In genomic region chr12:106767954-106768501, GRCh38 we compare ENCODE assay signal across 13 cellular contexts. TPM values are rescaled to one million over a fixed set of nuclear protein-coding genes. Genes with fewer than 3 reads are reported as not detected.
DNase-seq lines count a peak whose midpoint lies in the region; ATAC-seq and TF ChIP-seq lines count a peak whose summit lies in the region.
"Had no signal": no experiment of that assay in that cellular context is flagged by ENCODE, and none has a peak within 500 bp of the region (broad histone marks: within the 10 kb centered on the region; RNA-seq: fewer than 3 reads in every experiment).

No MANE protein-coding gene starts in this region.

- H3K4me1 ChIP-seq in SJSA1 (replicated peaks) (peaks cover 30% of the 10 kb centered on the region), fibroblast of lung (ENCODE audit: control insufficient read depth, extremely low read depth, insufficient read depth, low read length) (no peaks in the 10 kb centered on the region), esophagus squamous epithelium (no peaks in the 10 kb centered on the region)

- H3K27ac ChIP-seq in SJSA1 (peak overlapping the region; percentile 88), fibroblast of lung (ENCODE audit: insufficient read depth, low read length) (no peak overlapping the region), esophagus squamous epithelium (no peak overlapping the region)

- no peak for ATAC-seq in GM21576 (IDR thresholded peaks at IDR 0.05; ENCODE audit: unreplicated experiment)
- ATAC-seq: CD8-positive, alpha-beta T cell; naive thymus-derived CD8-positive, alpha-beta T cell had no signal

- H3K79me2 ChIP-seq in fibroblast of lung (ENCODE audit: control insufficient read depth, insufficient read depth, low read length) = no peaks in the 10 kb centered on the region

- H3K4me1 Mint-ChIP-seq in neural crest cell = peaks cover 56% of the 10 kb centered on the region

- H4K20me1 ChIP-seq in fibroblast of lung (ENCODE audit: control insufficient read depth, extremely low read depth, insufficient read depth, low read length) = no peaks in the 10 kb centered on the region

- H3K9me3 Mint-ChIP-seq in neural crest cell = no peaks in the 10 kb centered on the region
- H3K9me3 Mint-ChIP-seq: CD8-positive, alpha-beta T cell; naive thymus-derived CD8-positive, alpha-beta T cell had no signal

- no peaks in the 10 kb centered on the region for H3K36me3 Mint-ChIP-seq in neural crest cell (ENCODE audit: low read depth)
- H3K36me3 Mint-ChIP-seq: CD8-positive, alpha-beta T cell; naive thymus-derived CD8-positive, alpha-beta T cell had no signal

- DNase-seq in G401 (ENCODE audit: low spot score) (peak; percentile 61), SJSA1 (ENCODE audit: low read depth in 1 of 2, low spot score in 2 of 2) (peak; percentile 58 to 71), fibroblast of lung (ENCODE audit: low read depth in 2 of 2) (peak; percentile 39 to 73), neural crest cell (ENCODE audit: low read depth, low spot score) (peak; percentile 39), esophagus squamous epithelium (lab: John Stamatoyannopoulos, UW) (no peak), NCI-H1092 (lab: John Stamatoyannopoulos, UW) (no peak), DMS153 (lab: John Stamatoyannopoulos, UW) (no peak)
- DNase-seq: activated gamma-delta T cell treated with Interleukin-2 at 50 U/mL for 16 hours; CD8-positive, alpha-beta T cell; dorsolateral prefrontal cortex; naive thymus-derived CD8-positive, alpha-beta T cell; stimulated activated naive CD4-positive, alpha-beta T cell treated with Interleukin-2 at 50 U/mL for 16 hours had no signal

- intact Hi-C loops in esophagus squamous epithelium (cut with DNase I) = no loop called here

- H2AFZ ChIP-seq in fibroblast of lung (ENCODE audit: low read length) = no peak overlapping the region

- H3K4me2 ChIP-seq in fibroblast of lung (ENCODE audit: extremely low read depth, insufficient read depth, low read length) = no peak overlapping the region

- no peak for TF ChIP-seq POLR2A in esophagus squamous epithelium (IDR thresholded peaks at IDR 0.05)

- no peak for TF ChIP-seq CTCF in fibroblast of lung (conservative IDR thresholded peaks at IDR 0.05 in 1 of 2, IDR thresholded peaks at IDR 0.05 in 1 of 2; ENCODE audit: low read depth in 1 of 2, low read length in 2 of 2)
- no peak for TF ChIP-seq CTCF in neural crest cell (conservative IDR thresholded peaks at IDR 0.05)
- TF ChIP-seq CTCF in esophagus squamous epithelium (IDR thresholded peaks at IDR 0.05) = no peak

- H3K9ac ChIP-seq in fibroblast of lung (ENCODE audit: insufficient read depth, low read length) = no peak overlapping the region

- H3K36me3 ChIP-seq in SJSA1 (no peaks in the 10 kb centered on the region), fibroblast of lung (ENCODE audit: control insufficient read depth, insufficient read depth, low read length) (no peaks in the 10 kb centered on the region), esophagus squamous epithelium (no peaks in the 10 kb centered on the region)

- 56 to 63% methylated on average over 8 of the region's 8 CpGs for WGBS in esophagus squamous epithelium, 2 donors

- H3K4me3 ChIP-seq in SJSA1 = no peak overlapping the region
- no peak overlapping the region for H3K4me3 ChIP-seq in fibroblast of lung (replicated peaks in 1 of 4; ENCODE audit: control extremely low read depth in 1 of 4, insufficient read depth in 1 of 4, low read depth in 3 of 4, low read length in 4 of 4)
- H3K4me3 ChIP-seq in esophagus squamous epithelium = no peak overlapping the region
- H3K4me3 ChIP-seq: dorsolateral prefrontal cortex had no signal

- no peaks in the 10 kb centered on the region for H3K27me3 ChIP-seq in SJSA1 (replicated peaks)
- H3K27me3 ChIP-seq in fibroblast of lung (ENCODE audit: control insufficient read depth, insufficient read depth, low read length) = no peaks in the 10 kb centered on the region
- peaks cover 0 to 56% (median 0%) of the 10 kb centered on the region in 4 donors for H3K27me3 ChIP-seq in esophagus squamous epithelium

- H3K9me3 ChIP-seq in SJSA1 (replicated peaks) (no peaks in the 10 kb centered on the region), fibroblast of lung (ENCODE audit: control insufficient read depth, insufficient read depth, low read depth, low read length) (no peaks in the 10 kb centered on the region), esophagus squamous epithelium (no peaks in the 10 kb centered on the region)

- H3K27ac Mint-ChIP-seq in neural crest cell (ENCODE audit: unreplicated experiment) = peak overlapping the region; percentile 57
- H3K27ac Mint-ChIP-seq: CD8-positive, alpha-beta T cell had no signal

- in situ Hi-C loops in G401 (cut with HindIII; ENCODE audit: low sequenced_read_pairs) = no loop called here

- H3K4me3 Mint-ChIP-seq in neural crest cell = peak overlapping the region; percentile 85
- H3K4me3 Mint-ChIP-seq: CD8-positive, alpha-beta T cell had no signal

- H3K27me3 Mint-ChIP-seq in neural crest cell (ENCODE audit: low read depth) = no peaks in the 10 kb centered on the region

RNA-seq across cellular contexts. Expression of gene RIC8B, which starts 6.5 kb away (rescaled TPM):
- 19.4 and 19.8 TPM in 2 replicates for total RNA-seq in G401 (2014; rRNA removed; shearing (Covaris generic))
- total RNA-seq in SJSA1 (2014; rRNA removed; shearing (Covaris generic)) = 11.9 and 14.0 TPM in 2 replicates
- total RNA-seq in fibroblast of lung (10.8 and 11.6 TPM in 2 replicates), neural crest cell (33.2 and 33.8 TPM in 2 replicates), esophagus squamous epithelium (1 to 10 TPM; 2.7 to 7.3 (median 5.0) TPM)
- polyA plus RNA-seq in fibroblast of lung = 7.1 and 9.2 TPM in 2 replicates
- 5.8 and 6.6 TPM in 2 replicates for polyA plus RNA-seq in fibroblast of lung (2012)
- 7.1 and 7.4 TPM in 2 replicates for polyA minus RNA-seq in fibroblast of lung (ENCODE audit: low replicate concordance)

Comparison
In these comparisons a context has a peak if more than half of its experiments do, and no peak if none do; other contexts are left out.
1. DNase-seq: peak in G401 (single experiment), SJSA1 (2 of 2), fibroblast of lung (2 of 2) and neural crest cell (single experiment); none in esophagus squamous epithelium (single experiment), NCI-H1092 (single experiment) and DMS153 (single experiment).